16 cellular contexts compared by ENCODE assay signal in the genomic region with DNA sequence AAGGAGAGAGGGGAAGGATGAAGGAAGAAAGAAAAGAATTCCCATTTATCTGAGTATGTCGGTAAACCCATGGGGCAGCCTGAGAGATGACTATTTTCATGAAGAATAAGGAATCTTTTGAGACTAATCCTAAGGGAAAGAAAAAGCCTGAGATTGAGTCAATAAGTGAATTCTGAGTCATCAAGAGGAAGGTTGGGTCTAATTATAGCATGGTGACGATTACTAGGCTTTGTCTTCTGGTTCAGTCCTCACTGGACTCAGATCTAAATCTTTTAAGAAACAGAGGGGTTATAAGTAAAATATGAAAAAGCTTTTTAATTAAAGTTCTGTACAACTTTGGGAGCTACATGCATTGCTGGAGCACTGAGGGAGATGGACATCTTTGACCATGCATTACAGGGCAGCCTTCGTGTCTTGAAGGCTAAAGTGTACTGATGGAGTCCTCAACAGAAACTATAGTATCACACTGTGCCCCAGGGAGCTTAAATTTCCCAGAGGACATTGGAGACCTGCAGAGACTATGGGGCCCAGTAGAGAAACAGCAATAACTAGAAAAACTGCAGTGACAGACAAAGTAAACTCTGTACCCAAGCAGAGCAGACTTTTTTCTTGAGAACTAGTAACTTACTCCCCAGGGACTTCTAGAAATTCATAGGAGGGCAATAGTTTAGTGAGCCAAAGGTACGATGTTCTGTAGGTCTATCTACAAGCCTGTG.
A peak's percentile ranks its signal among the peaks of the same experiment; 100 is the strongest.
DNase-seq lines count a peak whose midpoint lies in the region; ATAC-seq, FAIRE-seq and TF ChIP-seq lines count a peak whose summit lies in the region.
"Had no signal": no experiment of that assay in that cellular context is flagged by ENCODE, and none has a peak within 500 bp of the region (broad histone marks: within the 10 kb centered on the region; RNA-seq: fewer than 3 reads in every experiment).

No MANE protein-coding gene starts in this region.

- DNase-seq in HS-27A (ENCODE audit: low read depth): peak; percentile 26
- DNase-seq in bronchial epithelial cell (ENCODE audit: low read depth): peak; percentile 75
- DNase-seq in skeletal muscle cell (ENCODE audit: low read depth): peak; percentile 39
- DNase-seq in NCI-H2107 (lab: John Stamatoyannopoulos, UW): no peak
- no peak for DNase-seq in superior temporal gyrus (ENCODE audit: extremely low spot score)
- DNase-seq: activated CD4-positive, CD25-positive, alpha-beta regulatory T cell treated with anti-CD3 and anti-CD28 coated beads, Interleukin-2, amount 50 U/mL, for 72 hours; activated CD8-positive, alpha-beta memory T cell treated with anti-CD3 and anti-CD28 coated beads, Interleukin-2, amount 50 U/mL, for 48 hours; activated naive CD4-positive, alpha-beta T cell treated with Interleukin-2 at 50 U/mL for 16 hours; DMS 273 treated with DMSO at 0.1 percent for 48 hours; natural killer cell; NCI-H1105 treated with DMSO at 0.1 percent for 48 hours had no signal

- TF ChIP-seq CTCF in bronchial epithelial cell (IDR thresholded peaks at IDR 0.05; ENCODE audit: insufficient read depth, low read length, severe bottlenecking): no peak

- no peaks in the 10 kb centered on the region for H3K36me3 ChIP-seq in bronchial epithelial cell (ENCODE audit: control insufficient read depth, insufficient read depth, low read length)

- H3K27me3 ChIP-seq in bronchial epithelial cell (ENCODE audit: control insufficient read depth, insufficient read depth, low read length): no peaks in the 10 kb centered on the region

- H3K4me3 ChIP-seq in bronchial epithelial cell (ENCODE audit: low read depth, low read length): no peak overlapping the region
- H3K4me3 ChIP-seq in skeletal muscle cell (ENCODE audit: low read depth, low read length): no peak overlapping the region
- H3K4me3 ChIP-seq: lung had no signal

- ATAC-seq in GM21529 (IDR thresholded peaks at IDR 0.05; ENCODE audit: unreplicated experiment): peak; percentile 51
- ATAC-seq in GM21515 (IDR thresholded peaks at IDR 0.05; ENCODE audit: unreplicated experiment): no peak
- ATAC-seq in GM18519 (IDR thresholded peaks at IDR 0.05; ENCODE audit: low FRiP score, unreplicated experiment): no peak
- ATAC-seq: natural killer cell, Right ventricle myocardium inferior had no signal

- FAIRE-seq in bronchial epithelial cell (lab: Jason Lieb, UNC): no peak

Comparison
In these comparisons a context has a peak if more than half of its experiments do, and no peak if none do; other contexts are left out.
1. DNase-seq: peak in HS-27A (single experiment), bronchial epithelial cell (single experiment) and skeletal muscle cell (single experiment); none in NCI-H2107 (single experiment) and superior temporal gyrus (single experiment).